ENCODE assay signal across 15 cellular contexts in the genomic region with DNA sequence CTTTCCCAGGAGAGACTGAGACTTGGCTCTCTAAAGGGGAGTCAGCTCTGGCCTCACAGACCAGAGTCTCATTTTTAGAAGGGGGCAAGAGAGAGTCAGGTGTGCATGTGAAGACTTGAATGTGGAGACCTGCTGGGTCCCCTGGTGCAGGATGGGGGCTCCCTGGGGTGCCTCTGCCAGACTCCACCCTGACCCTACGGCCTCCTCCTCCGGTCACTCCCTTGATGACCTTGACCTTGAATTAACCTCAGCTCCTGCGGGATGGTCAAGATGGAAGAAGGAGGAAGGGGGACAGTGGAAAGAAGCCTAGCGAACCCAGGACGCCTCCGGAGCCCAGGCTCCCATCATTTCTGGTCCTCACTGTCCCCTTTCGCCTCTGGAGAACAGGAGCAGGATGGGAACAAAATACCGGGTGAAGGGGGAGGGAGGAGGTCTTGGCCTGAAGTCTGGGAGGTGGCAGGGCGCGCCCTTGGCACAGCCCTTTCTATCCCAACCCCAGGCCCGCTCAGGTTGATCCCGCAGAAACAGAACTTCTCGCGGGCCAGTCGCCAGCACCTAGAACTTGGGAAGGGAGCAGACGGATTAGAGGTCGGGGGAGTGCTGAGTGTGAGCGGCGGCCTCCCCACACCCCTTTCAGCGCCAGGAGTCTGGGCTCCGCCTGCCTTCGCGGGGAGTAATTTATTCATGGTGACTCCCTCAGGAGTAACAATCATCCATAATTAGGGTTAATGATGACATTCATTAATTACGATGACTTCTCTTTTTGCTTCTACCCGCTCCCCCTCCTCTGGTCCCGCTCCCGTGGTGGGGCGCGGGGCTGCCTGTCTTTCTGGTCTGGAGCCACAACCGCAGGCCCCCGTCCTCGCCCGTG. TPM values are rescaled to one million over a fixed set of nuclear protein-coding genes. Genes with fewer than 3 reads are reported as not detected.
A peak's percentile ranks its signal among the peaks of the same experiment; 100 is the strongest.
DNase-seq lines count a peak whose midpoint lies in the region; ATAC-seq and TF ChIP-seq lines count a peak whose summit lies in the region.
"Had no signal": no experiment of that assay in that cellular context is flagged by ENCODE, and none has a peak within 500 bp of the region (broad histone marks: within the 10 kb centered on the region; RNA-seq: fewer than 3 reads in every experiment).

No MANE protein-coding gene starts in this region.

- H2BK12ac ChIP-seq in trophoblast cell (ENCODE audit: low read length) = no peak overlapping the region

- no peaks in the 10 kb centered on the region for H3K79me1 ChIP-seq in trophoblast cell (ENCODE audit: low read length)

- H3K4me1 ChIP-seq in hepatocyte (ENCODE audit: insufficient read depth) (peaks cover 10% of the 10 kb centered on the region), trophoblast cell (ENCODE audit: control insufficient read depth in 1 of 2, insufficient read depth in 2 of 2, low read length in 2 of 2) (peaks cover 6 to 7% of the 10 kb centered on the region in 2 experiments)

- H3K27ac ChIP-seq in hepatocyte = no peak overlapping the region
- no peak overlapping the region for H3K27ac ChIP-seq in trophoblast cell (ENCODE audit: low read depth, low read length)

- ATAC-seq in GM21526 (IDR thresholded peaks at IDR 0.05; ENCODE audit: low FRiP score, unreplicated experiment) (no peak), HG03108 (IDR thresholded peaks at IDR 0.05; ENCODE audit: unreplicated experiment) (no peak)

- H3K4me2 ChIP-seq in hepatocyte (peak overlapping the region; percentile 94), trophoblast cell (ENCODE audit: low read length) (peak overlapping the region; percentile 15)

- H2AFZ ChIP-seq in hepatocyte (peak overlapping the region; percentile 31), trophoblast cell (ENCODE audit: insufficient read depth, low read length, poor library complexity) (no peak overlapping the region)

- no peaks in the 10 kb centered on the region for H3K79me2 ChIP-seq in hepatocyte
- H3K79me2 ChIP-seq in trophoblast cell (ENCODE audit: control insufficient read depth, insufficient read depth, low read length, poor library complexity) = no peaks in the 10 kb centered on the region

- no peak overlapping the region for H4K91ac ChIP-seq in trophoblast cell (ENCODE audit: low read depth, low read length)

- peak; percentile 36 for DNase-seq in NCI-H1105 treated with DMSO at 0.1 percent for 48 hours (lab: John Stamatoyannopoulos, UW)
- DNase-seq in NCI-H1105 (lab: John Stamatoyannopoulos, UW) = no peak
- peak; percentile 80 for DNase-seq in NCI-H69 (lab: John Stamatoyannopoulos, UW)
- no peak for DNase-seq in hepatocyte (ENCODE audit: low spot score)
- no peak for DNase-seq in trophoblast cell
- DNase-seq in activated effector memory CD4-positive, alpha-beta T cell treated with Interleukin-2 at 50 U/mL for 16 hours = no peak
- DNase-seq: 8988T; left cardiac atrium; NCI-H1048; stimulated activated CD4-positive, alpha-beta T cell treated with anti-CD3 and anti-CD28 coated beads, Interleukin-2, amount 100 ng/mL, for 48 hours had no signal

- no peak overlapping the region for H3K18ac ChIP-seq in trophoblast cell (ENCODE audit: low read length)

- H3K4me3 ChIP-seq in hepatocyte = no peak overlapping the region
- H3K4me3 ChIP-seq in trophoblast cell (ENCODE audit: low read depth, low read length) = no peak overlapping the region

- WGBS in hepatocyte (ENCODE audit: low lambda C conversion rate, missing lambda C conversion rate) = 25% methylated on average over 33 of the region's 33 CpGs
- no CpG with 5 or more reads among the region's 33 CpGs for whole genome bisulfite sequencing in trophoblast cell (ENCODE audit: extremely low coverage, insufficient coverage, insufficient read length)

- peaks cover 61% of the 10 kb centered on the region for H3K27me3 ChIP-seq in hepatocyte
- peaks cover 39% of the 10 kb centered on the region for H3K27me3 ChIP-seq in trophoblast cell (ENCODE audit: insufficient read depth, low read length)

- H2AK5ac ChIP-seq in trophoblast cell (ENCODE audit: low read length) = no peak overlapping the region

- no peaks in the 10 kb centered on the region for H4K20me1 ChIP-seq in hepatocyte (ENCODE audit: insufficient read depth, poor library complexity, severe bottlenecking)

- no peak overlapping the region for H2BK120ac ChIP-seq in trophoblast cell (ENCODE audit: insufficient read depth, low read length, poor library complexity)

- H4K8ac ChIP-seq in trophoblast cell (ENCODE audit: low read depth, low read length) = no peak overlapping the region

- no peak overlapping the region for H3K9ac ChIP-seq in trophoblast cell (ENCODE audit: low read length)

- no peak overlapping the region for H2BK5ac ChIP-seq in trophoblast cell (ENCODE audit: low read depth, low read length, poor library complexity)

- no peak overlapping the region for H3K4ac ChIP-seq in trophoblast cell (ENCODE audit: low read depth, low read length)

- H4K12ac ChIP-seq in trophoblast cell (ENCODE audit: low read depth, low read length) = peak overlapping the region; percentile 45

- no peak for TF ChIP-seq CTCF in hepatocyte (IDR thresholded peaks at IDR 0.05; ENCODE audit: poor library complexity)

- H3K14ac ChIP-seq in trophoblast cell (ENCODE audit: low read length) = no peak overlapping the region

- H3K23ac ChIP-seq in trophoblast cell (ENCODE audit: low read length) = no peak overlapping the region

- H3K9me2 ChIP-seq in hepatocyte (replicated peaks; ENCODE audit: insufficient read depth) = no peaks in the 10 kb centered on the region

- H3K9me3 ChIP-seq in hepatocyte (ENCODE audit: low read depth) (no peaks in the 10 kb centered on the region), trophoblast cell (ENCODE audit: insufficient read depth, low read depth, low read length) (peaks cover 5% of the 10 kb centered on the region)

- no peaks in the 10 kb centered on the region for H3K36me3 ChIP-seq in hepatocyte (replicated peaks; ENCODE audit: insufficient read depth, low read depth)
- H3K36me3 ChIP-seq in trophoblast cell (ENCODE audit: control insufficient read depth in 1 of 2, insufficient read depth in 2 of 2, low read length in 2 of 2) = no peaks in the 10 kb centered on the region

RNA-seq across cellular contexts. Expression of gene STAC2, which starts 1.6 kb away (rescaled TPM):
- total RNA-seq in hepatocyte = not detected in 2 replicates
- polyA plus RNA-seq in hepatocyte = 0.06 and 0.31 TPM in 2 replicates
- not detected in 2 replicates for polyA plus RNA-seq in trophoblast cell (2013)
- total RNA-seq: SK-MEL-5 had no signal

RNA-seq across cellular contexts. Expression of gene RPL19, which starts 24.1 kb away (rescaled TPM):
- 1,924 and 2,459 TPM in 2 replicates for total RNA-seq in hepatocyte
- 806 and 874 TPM in 2 replicates for polyA plus RNA-seq in hepatocyte
- 1,663 and 1,757 TPM in 2 replicates for polyA plus RNA-seq in trophoblast cell (2013)

RNA-seq across cellular contexts. Expression of gene CACNB1, which starts 26.7 kb away (rescaled TPM):
- 1.9 and 2.2 TPM in 2 replicates for total RNA-seq in hepatocyte
- polyA plus RNA-seq in hepatocyte = 4.2 and 6.3 TPM in 2 replicates
- polyA plus RNA-seq in trophoblast cell (2013) = 0.99 and 1.1 TPM in 2 replicates

RNA-seq across cellular contexts. Expression of gene ARL5C, which starts 58.2 kb away (rescaled TPM):
- not detected in 2 replicates for total RNA-seq in hepatocyte
- polyA plus RNA-seq in hepatocyte = not detected in 2 replicates
- polyA plus RNA-seq in trophoblast cell (2013) = not detected in 2 replicates
- total RNA-seq: activated T-helper 1 cell treated with anti-CD3 and anti-CD28 coated beads, Interleukin-12 subunit alpha, Interleukin-12 subunit beta, Interleukin-2, Interleukin-4 antibody, amounts not matched to agents 30 ng/mL and 10 ng/mL and 1 ng/mL, durations not matched to agents 14 hours and 24 hours and 36 hours; cardiac septum; left cardiac atrium; SK-MEL-5 had no signal

Comparison
In these comparisons a context has a peak if more than half of its experiments do, and no peak if none do; other contexts are left out.
1. DNase-seq: peak in NCI-H1105 treated with DMSO at 0.1 percent for 48 hours (single experiment) and NCI-H69 (single experiment); none in NCI-H1105 (single experiment), hepatocyte (single experiment), trophoblast cell (0 of 2) and activated effector memory CD4-positive, alpha-beta T cell treated with Interleukin-2 at 50 U/mL for 16 hours (single experiment).